In the genomic region with DNA sequence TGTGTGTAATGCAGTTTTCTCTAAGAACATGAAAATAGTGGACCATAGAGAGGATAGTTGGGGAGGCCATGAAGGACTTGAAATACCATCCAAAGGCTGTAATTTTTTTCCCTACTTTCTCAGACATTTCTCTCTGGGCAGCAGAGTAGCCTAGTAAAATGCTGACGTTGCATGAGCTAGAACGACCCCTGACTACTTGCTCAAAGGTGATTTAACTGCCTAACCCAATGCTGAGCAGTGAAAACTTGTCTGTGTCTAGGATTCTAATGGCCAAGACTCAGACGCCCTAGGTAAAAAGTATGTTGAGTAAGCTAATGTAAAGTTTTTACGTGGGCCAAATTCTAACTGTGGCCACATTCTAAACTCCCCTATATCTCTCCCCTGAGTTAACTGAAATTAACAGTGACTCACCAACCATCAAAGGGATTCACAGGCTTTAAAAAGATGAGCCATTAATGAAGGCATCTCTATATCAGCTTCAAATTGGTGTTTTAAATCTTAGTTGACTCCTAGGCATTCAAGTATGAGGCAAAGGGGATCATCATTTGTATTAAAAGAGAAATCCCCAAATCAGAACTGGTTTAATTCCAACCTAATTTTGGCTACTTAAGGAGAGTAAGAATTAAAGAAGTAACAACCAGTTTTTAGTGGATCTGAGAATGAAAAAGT, we compare ENCODE assay signal across 22 cellular contexts.
"Had no signal": no experiment of that assay in that cellular context is flagged by ENCODE, and none has a peak within 500 bp of the region (broad histone marks: within the 10 kb centered on the region; RNA-seq: fewer than 3 reads in every experiment).

No MANE protein-coding gene starts in this region.

- H2AFZ ChIP-seq: neural progenitor cell had no signal

- H3K4me3 ChIP-seq: colonic mucosa, heart left ventricle, neural progenitor cell, pancreas, testis, tibial nerve, upper lobe of right lung, vagina had no signal

- ATAC-seq: heart left ventricle; natural killer cell treated with Interleukin-12 subunit alpha and Interleukin-12 subunit beta and Interleukin-15 and Interleukin-18, amount 100 ng/mL, for 72 hours; pancreas; stimulated activated naive B cell treated with anti-CD40 and anti-IgM and Interleukin-4, amounts not matched to agents 10 μg/mL and 1 μg/mL and 100 μg/mL, for 72 hours; stimulated activated naive CD8-positive, alpha-beta T cell treated with anti-CD3 and anti-CD28 coated beads, Interleukin-15, amount 100 ng/mL, for 72 hours; upper lobe of right lung had no signal

- H3K4me1 ChIP-seq: colonic mucosa, neural progenitor cell, pancreas, upper lobe of right lung, vagina had no signal

- H3K36me3 ChIP-seq: colonic mucosa, heart left ventricle, neural progenitor cell, pancreas, tibial nerve, upper lobe of right lung, vagina had no signal

- H3K9ac ChIP-seq: neural progenitor cell had no signal

- DNase-seq: colonic mucosa; effector CD4-positive, alpha-beta T cell; endodermal cell; erythroblast; foreskin melanocyte; heart left ventricle; hippocampal formation; kidney glomerular epithelial cell; nucleus accumbens; pancreas; right cardiac atrium; stimulated activated CD4-positive, alpha-beta T cell treated with anti-CD3 and anti-CD28 coated beads, Interleukin-2, amount 100 ng/mL, for 24 hours; stimulated activated CD4-positive, alpha-beta T cell treated with anti-CD3 and anti-CD28 coated beads, Interleukin-4, amount 100 ng/mL, for 4 hours; stimulated activated naive B cell treated with anti-CD40 and anti-IgM and Interleukin-4, amounts not matched to agents 10 μg/mL and 1 μg/mL and 100 μg/mL, for 72 hours; stimulated activated naive CD8-positive, alpha-beta T cell treated with anti-CD3 and anti-CD28 coated beads, Interleukin-15, amount 100 ng/mL, for 72 hours; testis; upper lobe of right lung had no signal

- FAIRE-seq: endothelial cell of umbilical vein, pancreas had no signal

- H3K27ac ChIP-seq: colonic mucosa, neural progenitor cell, pancreas, testis, tibial nerve, upper lobe of right lung, vagina had no signal

- H3K4me2 ChIP-seq: neural progenitor cell had no signal

- H3K9me3 ChIP-seq: colonic mucosa, heart left ventricle, pancreas, testis, tibial nerve, upper lobe of right lung, vagina had no signal

- H3K27me3 ChIP-seq: colonic mucosa, heart left ventricle, neural progenitor cell, pancreas, testis, tibial nerve, upper lobe of right lung, vagina had no signal
